1 cellular context compared by ENCODE assay signal in the genomic region with DNA sequence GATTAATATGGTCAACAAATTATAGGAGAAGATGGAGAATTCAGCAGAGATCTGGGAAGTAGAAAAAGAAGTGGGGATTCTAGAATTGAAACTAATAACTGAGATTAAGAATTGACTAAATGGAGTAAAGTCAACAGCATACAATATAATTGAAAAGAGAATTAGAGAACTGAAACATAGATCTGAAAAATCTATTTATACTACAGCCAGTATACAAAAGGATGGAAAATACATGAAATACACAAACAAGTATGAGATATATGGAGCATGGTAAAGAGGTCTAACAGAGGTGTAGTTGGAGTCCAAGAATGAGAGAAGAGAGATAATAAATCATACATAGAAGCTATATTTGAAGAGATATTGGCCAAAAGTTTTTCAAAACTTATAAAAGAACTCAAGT.
TF ChIP-seq lines count a peak whose summit lies in the region.

No MANE protein-coding gene starts in this region.

TF ChIP-seq in GM12878, 131 proteins besides CTCF, POLR2A, EP300 and RAD21 (continued from another document and continues in another):
- TF ChIP-seq, protein P1, sequence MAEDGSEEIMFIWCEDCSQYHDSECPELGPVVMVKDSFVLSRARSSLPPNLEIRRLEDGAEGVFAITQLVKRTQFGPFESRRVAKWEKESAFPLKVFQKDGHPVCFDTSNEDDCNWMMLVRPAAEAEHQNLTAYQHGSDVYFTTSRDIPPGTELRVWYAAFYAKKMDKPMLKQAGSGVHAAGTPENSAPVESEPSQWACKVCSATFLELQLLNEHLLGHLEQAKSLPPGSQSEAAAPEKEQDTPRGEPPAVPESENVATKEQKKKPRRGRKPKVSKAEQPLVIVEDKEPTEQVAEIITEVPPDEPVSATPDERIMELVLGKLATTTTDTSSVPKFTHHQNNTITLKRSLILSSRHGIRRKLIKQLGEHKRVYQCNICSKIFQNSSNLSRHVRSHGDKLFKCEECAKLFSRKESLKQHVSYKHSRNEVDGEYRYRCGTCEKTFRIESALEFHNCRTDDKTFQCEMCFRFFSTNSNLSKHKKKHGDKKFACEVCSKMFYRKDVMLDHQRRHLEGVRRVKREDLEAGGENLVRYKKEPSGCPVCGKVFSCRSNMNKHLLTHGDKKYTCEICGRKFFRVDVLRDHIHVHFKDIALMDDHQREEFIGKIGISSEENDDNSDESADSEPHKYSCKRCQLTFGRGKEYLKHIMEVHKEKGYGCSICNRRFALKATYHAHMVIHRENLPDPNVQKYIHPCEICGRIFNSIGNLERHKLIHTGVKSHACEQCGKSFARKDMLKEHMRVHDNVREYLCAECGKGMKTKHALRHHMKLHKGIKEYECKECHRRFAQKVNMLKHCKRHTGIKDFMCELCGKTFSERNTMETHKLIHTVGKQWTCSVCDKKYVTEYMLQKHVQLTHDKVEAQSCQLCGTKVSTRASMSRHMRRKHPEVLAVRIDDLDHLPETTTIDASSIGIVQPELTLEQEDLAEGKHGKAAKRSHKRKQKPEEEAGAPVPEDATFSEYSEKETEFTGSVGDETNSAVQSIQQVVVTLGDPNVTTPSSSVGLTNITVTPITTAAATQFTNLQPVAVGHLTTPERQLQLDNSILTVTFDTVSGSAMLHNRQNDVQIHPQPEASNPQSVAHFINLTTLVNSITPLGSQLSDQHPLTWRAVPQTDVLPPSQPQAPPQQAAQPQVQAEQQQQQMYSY (CRISPR knock-in tag; IDR thresholded peaks at IDR 0.05): no peak
- no peak for TF ChIP-seq CHD1 (IDR thresholded peaks at IDR 0.05; ENCODE audit: low read depth, low read length)
- peak; percentile 63 to 68; a peak in 2 of 4 replicates for TF ChIP-seq IKZF2 (IDR thresholded peaks at IDR 0.05)
- TF ChIP-seq ETV6 (conservative IDR thresholded peaks at IDR 0.05 in 1 of 2, IDR thresholded peaks at IDR 0.05 in 1 of 2; ENCODE audit: borderline replicate concordance in 1 of 2, low read depth in 1 of 2): no peak
- TF ChIP-seq, protein P2, sequence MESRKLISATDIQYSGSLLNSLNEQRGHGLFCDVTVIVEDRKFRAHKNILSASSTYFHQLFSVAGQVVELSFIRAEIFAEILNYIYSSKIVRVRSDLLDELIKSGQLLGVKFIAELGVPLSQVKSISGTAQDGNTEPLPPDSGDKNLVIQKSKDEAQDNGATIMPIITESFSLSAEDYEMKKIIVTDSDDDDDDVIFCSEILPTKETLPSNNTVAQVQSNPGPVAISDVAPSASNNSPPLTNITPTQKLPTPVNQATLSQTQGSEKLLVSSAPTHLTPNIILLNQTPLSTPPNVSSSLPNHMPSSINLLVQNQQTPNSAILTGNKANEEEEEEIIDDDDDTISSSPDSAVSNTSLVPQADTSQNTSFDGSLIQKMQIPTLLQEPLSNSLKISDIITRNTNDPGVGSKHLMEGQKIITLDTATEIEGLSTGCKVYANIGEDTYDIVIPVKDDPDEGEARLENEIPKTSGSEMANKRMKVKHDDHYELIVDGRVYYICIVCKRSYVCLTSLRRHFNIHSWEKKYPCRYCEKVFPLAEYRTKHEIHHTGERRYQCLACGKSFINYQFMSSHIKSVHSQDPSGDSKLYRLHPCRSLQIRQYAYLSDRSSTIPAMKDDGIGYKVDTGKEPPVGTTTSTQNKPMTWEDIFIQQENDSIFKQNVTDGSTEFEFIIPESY (IDR thresholded peaks at IDR 0.05): no peak
- TF ChIP-seq, protein P3, sequence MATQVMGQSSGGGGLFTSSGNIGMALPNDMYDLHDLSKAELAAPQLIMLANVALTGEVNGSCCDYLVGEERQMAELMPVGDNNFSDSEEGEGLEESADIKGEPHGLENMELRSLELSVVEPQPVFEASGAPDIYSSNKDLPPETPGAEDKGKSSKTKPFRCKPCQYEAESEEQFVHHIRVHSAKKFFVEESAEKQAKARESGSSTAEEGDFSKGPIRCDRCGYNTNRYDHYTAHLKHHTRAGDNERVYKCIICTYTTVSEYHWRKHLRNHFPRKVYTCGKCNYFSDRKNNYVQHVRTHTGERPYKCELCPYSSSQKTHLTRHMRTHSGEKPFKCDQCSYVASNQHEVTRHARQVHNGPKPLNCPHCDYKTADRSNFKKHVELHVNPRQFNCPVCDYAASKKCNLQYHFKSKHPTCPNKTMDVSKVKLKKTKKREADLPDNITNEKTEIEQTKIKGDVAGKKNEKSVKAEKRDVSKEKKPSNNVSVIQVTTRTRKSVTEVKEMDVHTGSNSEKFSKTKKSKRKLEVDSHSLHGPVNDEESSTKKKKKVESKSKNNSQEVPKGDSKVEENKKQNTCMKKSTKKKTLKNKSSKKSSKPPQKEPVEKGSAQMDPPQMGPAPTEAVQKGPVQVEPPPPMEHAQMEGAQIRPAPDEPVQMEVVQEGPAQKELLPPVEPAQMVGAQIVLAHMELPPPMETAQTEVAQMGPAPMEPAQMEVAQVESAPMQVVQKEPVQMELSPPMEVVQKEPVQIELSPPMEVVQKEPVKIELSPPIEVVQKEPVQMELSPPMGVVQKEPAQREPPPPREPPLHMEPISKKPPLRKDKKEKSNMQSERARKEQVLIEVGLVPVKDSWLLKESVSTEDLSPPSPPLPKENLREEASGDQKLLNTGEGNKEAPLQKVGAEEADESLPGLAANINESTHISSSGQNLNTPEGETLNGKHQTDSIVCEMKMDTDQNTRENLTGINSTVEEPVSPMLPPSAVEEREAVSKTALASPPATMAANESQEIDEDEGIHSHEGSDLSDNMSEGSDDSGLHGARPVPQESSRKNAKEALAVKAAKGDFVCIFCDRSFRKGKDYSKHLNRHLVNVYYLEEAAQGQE (IDR thresholded peaks at IDR 0.05; ENCODE audit: low read depth, low read length): no peak
- TF ChIP-seq, protein P4, sequence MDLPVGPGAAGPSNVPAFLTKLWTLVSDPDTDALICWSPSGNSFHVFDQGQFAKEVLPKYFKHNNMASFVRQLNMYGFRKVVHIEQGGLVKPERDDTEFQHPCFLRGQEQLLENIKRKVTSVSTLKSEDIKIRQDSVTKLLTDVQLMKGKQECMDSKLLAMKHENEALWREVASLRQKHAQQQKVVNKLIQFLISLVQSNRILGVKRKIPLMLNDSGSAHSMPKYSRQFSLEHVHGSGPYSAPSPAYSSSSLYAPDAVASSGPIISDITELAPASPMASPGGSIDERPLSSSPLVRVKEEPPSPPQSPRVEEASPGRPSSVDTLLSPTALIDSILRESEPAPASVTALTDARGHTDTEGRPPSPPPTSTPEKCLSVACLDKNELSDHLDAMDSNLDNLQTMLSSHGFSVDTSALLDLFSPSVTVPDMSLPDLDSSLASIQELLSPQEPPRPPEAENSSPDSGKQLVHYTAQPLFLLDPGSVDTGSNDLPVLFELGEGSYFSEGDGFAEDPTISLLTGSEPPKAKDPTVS (IDR thresholded peaks at IDR 0.05; ENCODE audit: low read depth, low read length): no peak
- TF ChIP-seq NR2C2 (IDR thresholded peaks at IDR 0.05; ENCODE audit: borderline replicate concordance, control insufficient read depth, insufficient read length, low read depth): no peak
- TF ChIP-seq HDAC2 (IDR thresholded peaks at IDR 0.05): no peak
- no peak for TF ChIP-seq IRF4 (IDR thresholded peaks at IDR 0.05; ENCODE audit: low read depth, low read length)
- TF ChIP-seq SREBF2 (IDR thresholded peaks at IDR 0.05; ENCODE audit: low read length): no peak
- TF ChIP-seq, protein P5, sequence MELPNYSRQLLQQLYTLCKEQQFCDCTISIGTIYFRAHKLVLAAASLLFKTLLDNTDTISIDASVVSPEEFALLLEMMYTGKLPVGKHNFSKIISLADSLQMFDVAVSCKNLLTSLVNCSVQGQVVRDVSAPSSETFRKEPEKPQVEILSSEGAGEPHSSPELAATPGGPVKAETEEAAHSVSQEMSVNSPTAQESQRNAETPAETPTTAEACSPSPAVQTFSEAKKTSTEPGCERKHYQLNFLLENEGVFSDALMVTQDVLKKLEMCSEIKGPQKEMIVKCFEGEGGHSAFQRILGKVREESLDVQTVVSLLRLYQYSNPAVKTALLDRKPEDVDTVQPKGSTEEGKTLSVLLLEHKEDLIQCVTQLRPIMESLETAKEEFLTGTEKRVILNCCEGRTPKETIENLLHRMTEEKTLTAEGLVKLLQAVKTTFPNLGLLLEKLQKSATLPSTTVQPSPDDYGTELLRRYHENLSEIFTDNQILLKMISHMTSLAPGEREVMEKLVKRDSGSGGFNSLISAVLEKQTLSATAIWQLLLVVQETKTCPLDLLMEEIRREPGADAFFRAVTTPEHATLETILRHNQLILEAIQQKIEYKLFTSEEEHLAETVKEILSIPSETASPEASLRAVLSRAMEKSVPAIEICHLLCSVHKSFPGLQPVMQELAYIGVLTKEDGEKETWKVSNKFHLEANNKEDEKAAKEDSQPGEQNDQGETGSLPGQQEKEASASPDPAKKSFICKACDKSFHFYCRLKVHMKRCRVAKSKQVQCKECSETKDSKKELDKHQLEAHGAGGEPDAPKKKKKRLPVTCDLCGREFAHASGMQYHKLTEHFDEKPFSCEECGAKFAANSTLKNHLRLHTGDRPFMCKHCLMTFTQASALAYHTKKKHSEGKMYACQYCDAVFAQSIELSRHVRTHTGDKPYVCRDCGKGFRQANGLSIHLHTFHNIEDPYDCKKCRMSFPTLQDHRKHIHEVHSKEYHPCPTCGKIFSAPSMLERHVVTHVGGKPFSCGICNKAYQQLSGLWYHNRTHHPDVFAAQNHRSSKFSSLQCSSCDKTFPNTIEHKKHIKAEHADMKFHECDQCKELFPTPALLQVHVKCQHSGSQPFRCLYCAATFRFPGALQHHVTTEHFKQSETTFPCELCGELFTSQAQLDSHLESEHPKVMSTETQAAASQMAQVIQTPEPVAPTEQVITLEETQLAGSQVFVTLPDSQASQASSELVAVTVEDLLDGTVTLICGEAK (IDR thresholded peaks at IDR 0.05; ENCODE audit: borderline replicate concordance): no peak
- peak; percentile 56 for TF ChIP-seq MTA2 (IDR thresholded peaks at IDR 0.05; ENCODE audit: low read depth)
- TF ChIP-seq BACH1 (IDR thresholded peaks at IDR 0.05; ENCODE audit: borderline replicate concordance): no peak
- TF ChIP-seq MEF2A (IDR thresholded peaks at IDR 0.05; ENCODE audit: insufficient read depth, low read depth, low read length): 0 out of 2 replicates have a peak, but pooled peaks have one; percentile 17
- no peak for TF ChIP-seq SMC3 (IDR thresholded peaks at IDR 0.05; ENCODE audit: borderline replicate concordance, low read length)
- TF ChIP-seq, protein P6, sequence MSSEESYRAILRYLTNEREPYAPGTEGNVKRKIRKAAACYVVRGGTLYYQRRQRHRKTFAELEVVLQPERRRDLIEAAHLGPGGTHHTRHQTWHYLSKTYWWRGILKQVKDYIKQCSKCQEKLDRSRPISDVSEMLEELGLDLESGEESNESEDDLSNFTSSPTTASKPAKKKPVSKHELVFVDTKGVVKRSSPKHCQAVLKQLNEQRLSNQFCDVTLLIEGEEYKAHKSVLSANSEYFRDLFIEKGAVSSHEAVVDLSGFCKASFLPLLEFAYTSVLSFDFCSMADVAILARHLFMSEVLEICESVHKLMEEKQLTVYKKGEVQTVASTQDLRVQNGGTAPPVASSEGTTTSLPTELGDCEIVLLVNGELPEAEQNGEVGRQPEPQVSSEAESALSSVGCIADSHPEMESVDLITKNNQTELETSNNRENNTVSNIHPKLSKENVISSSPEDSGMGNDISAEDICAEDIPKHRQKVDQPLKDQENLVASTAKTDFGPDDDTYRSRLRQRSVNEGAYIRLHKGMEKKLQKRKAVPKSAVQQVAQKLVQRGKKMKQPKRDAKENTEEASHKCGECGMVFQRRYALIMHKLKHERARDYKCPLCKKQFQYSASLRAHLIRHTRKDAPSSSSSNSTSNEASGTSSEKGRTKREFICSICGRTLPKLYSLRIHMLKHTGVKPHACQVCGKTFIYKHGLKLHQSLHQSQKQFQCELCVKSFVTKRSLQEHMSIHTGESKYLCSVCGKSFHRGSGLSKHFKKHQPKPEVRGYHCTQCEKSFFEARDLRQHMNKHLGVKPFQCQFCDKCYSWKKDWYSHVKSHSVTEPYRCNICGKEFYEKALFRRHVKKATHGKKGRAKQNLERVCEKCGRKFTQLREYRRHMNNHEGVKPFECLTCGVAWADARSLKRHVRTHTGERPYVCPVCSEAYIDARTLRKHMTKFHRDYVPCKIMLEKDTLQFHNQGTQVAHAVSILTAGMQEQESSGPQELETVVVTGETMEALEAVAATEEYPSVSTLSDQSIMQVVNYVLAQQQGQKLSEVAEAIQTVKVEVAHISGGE (CRISPR knock-in tag; IDR thresholded peaks at IDR 0.05): no peak
- TF ChIP-seq RCOR1 (conservative IDR thresholded peaks at IDR 0.05; ENCODE audit: low read depth, low read length): no peak
- TF ChIP-seq NRF1 (conservative IDR thresholded peaks at IDR 0.05; ENCODE audit: low read depth, low read length): no peak
- no peak for TF ChIP-seq STAT3 (IDR thresholded peaks at IDR 0.05; ENCODE audit: low read depth, low read length)
- TF ChIP-seq SPI1 (IDR thresholded peaks at IDR 0.05; ENCODE audit: borderline replicate concordance, insufficient read depth, low read depth, low read length): peak; percentile 22; the same call in 1 of the 2 replicates
- TF ChIP-seq, protein P7, sequence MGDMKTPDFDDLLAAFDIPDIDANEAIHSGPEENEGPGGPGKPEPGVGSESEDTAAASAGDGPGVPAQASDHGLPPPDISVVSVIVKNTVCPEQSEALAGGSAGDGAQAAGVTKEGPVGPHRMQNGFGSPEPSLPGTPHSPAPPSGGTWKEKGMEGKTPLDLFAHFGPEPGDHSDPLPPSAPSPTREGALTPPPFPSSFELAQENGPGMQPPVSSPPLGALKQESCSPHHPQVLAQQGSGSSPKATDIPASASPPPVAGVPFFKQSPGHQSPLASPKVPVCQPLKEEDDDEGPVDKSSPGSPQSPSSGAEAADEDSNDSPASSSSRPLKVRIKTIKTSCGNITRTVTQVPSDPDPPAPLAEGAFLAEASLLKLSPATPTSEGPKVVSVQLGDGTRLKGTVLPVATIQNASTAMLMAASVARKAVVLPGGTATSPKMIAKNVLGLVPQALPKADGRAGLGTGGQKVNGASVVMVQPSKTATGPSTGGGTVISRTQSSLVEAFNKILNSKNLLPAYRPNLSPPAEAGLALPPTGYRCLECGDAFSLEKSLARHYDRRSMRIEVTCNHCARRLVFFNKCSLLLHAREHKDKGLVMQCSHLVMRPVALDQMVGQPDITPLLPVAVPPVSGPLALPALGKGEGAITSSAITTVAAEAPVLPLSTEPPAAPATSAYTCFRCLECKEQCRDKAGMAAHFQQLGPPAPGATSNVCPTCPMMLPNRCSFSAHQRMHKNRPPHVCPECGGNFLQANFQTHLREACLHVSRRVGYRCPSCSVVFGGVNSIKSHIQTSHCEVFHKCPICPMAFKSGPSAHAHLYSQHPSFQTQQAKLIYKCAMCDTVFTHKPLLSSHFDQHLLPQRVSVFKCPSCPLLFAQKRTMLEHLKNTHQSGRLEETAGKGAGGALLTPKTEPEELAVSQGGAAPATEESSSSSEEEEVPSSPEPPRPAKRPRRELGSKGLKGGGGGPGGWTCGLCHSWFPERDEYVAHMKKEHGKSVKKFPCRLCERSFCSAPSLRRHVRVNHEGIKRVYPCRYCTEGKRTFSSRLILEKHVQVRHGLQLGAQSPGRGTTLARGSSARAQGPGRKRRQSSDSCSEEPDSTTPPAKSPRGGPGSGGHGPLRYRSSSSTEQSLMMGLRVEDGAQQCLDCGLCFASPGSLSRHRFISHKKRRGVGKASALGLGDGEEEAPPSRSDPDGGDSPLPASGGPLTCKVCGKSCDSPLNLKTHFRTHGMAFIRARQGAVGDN (IDR thresholded peaks at IDR 0.05): no peak
- no peak for TF ChIP-seq MTA3 (IDR thresholded peaks at IDR 0.05; ENCODE audit: borderline replicate concordance, low read length)
- TF ChIP-seq CEBPB (IDR thresholded peaks at IDR 0.05; ENCODE audit: borderline replicate concordance in 1 of 2, low read depth in 2 of 2, low read length in 2 of 2): no peak
- TF ChIP-seq KLF5 (IDR thresholded peaks at IDR 0.05; ENCODE audit: partially characterized antibody): no peak
- TF ChIP-seq ZNF217 (IDR thresholded peaks at IDR 0.05): no peak
- TF ChIP-seq RBBP5 (conservative IDR thresholded peaks at IDR 0.05): no peak
- no peak for TF ChIP-seq TCF3 (IDR thresholded peaks at IDR 0.05; ENCODE audit: borderline replicate concordance, insufficient read depth, low read depth, low read length)
